ENCODE assay signal across 9 cellular contexts in the genomic region with DNA sequence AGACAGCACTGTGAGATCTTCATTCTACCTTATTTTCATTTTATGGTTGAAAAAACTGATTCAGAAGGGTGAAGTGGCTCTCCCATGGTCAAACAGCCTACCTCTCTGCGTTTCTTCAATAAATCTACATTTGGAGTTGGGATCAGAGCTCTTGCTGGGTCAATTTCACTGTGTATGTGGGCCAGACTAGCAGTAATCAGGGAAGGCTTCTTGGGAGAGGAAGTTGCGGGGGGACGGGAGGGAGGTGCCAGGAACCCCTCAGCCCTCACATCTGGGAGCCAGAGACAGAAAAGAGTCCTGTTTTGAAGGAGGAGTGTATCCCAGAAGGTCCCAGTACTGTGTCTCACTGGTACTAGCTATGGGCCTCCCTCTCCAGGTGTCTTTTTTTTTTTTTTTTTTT. TPM values are rescaled to one million over a fixed set of nuclear protein-coding genes. Genes with fewer than 3 reads are reported as not detected.
A peak's percentile ranks its signal among the peaks of the same experiment; 100 is the strongest.
DNase-seq lines count a peak whose midpoint lies in the region; ATAC-seq and TF ChIP-seq lines count a peak whose summit lies in the region.
"Had no signal": no experiment of that assay in that cellular context is flagged by ENCODE, and none has a peak within 500 bp of the region (broad histone marks: within the 10 kb centered on the region; RNA-seq: fewer than 3 reads in every experiment).

No MANE protein-coding gene starts in this region.

- peaks cover 20% of the 10 kb centered on the region for H3K4me1 ChIP-seq in DOHH2 (ENCODE audit: control insufficient read depth, low read length)
- peaks cover 0 to 6% (median 2%) of the 10 kb centered on the region in 4 donors for H3K4me1 ChIP-seq in Peyer's patch

- H3K4me3 ChIP-seq in DOHH2 (ENCODE audit: low read length), result peak overlapping the region; percentile 79
- peak overlapping the region; percentile 78 to 94 (median 84) for H3K4me3 ChIP-seq in Peyer's patch

- no peaks in the 10 kb centered on the region for H4K20me1 ChIP-seq in DOHH2 (ENCODE audit: control insufficient read depth, insufficient read depth, low read depth, low read length)

- peaks cover 27% of the 10 kb centered on the region for H3K79me2 ChIP-seq in DOHH2 (ENCODE audit: control insufficient read depth, low read length)

- no peaks in the 10 kb centered on the region for H3K27me3 Mint-ChIP-seq in progenitor cell of endocrine pancreas

- DNase-seq in Peyer's patch (no peak), epithelial cell of prostate (ENCODE audit: low read depth, low spot score) (no peak), progenitor cell of endocrine pancreas (ENCODE audit: low spot score, unreplicated experiment) (no peak), NCI-H2029 (lab: John Stamatoyannopoulos, UW) (no peak), NCI-H1930 (lab: John Stamatoyannopoulos, UW) (no peak)
- DNase-seq: activated CD4-positive, CD25-positive, alpha-beta regulatory T cell treated with anti-CD3 and anti-CD28 coated beads, Interleukin-2, amount 50 U/mL, for 72 hours had no signal

- no peaks in the 10 kb centered on the region for H3K27me3 ChIP-seq in DOHH2 (ENCODE audit: control insufficient read depth, low read length)
- H3K27me3 ChIP-seq in Peyer's patch, result no peaks in the 10 kb centered on the region

- no peak for TF ChIP-seq CTCF in DOHH2 (IDR thresholded peaks at IDR 0.05; ENCODE audit: low read depth, low read length, poor library complexity, severe bottlenecking)
- no peak for TF ChIP-seq CTCF in Peyer's patch (IDR thresholded peaks at IDR 0.05)
- no peak for TF ChIP-seq CTCF in progenitor cell of endocrine pancreas (IDR thresholded peaks at IDR 0.05; ENCODE audit: unreplicated experiment)

- H3K4me2 ChIP-seq in DOHH2 (ENCODE audit: low read length), result peak overlapping the region; percentile 81

- H3K36me3 Mint-ChIP-seq in progenitor cell of endocrine pancreas (ENCODE audit: insufficient read depth), result no peaks in the 10 kb centered on the region

- peak overlapping the region; percentile 84 for H3K4me3 Mint-ChIP-seq in progenitor cell of endocrine pancreas (ENCODE audit: low read depth)

- ATAC-seq in GM19467 (IDR thresholded peaks at IDR 0.05; ENCODE audit: unreplicated experiment) (no peak), HG03280 (IDR thresholded peaks at IDR 0.05; ENCODE audit: unreplicated experiment) (no peak)

- H3K9me3 ChIP-seq in DOHH2 (ENCODE audit: control insufficient read depth, insufficient read depth, low read length) (no peaks in the 10 kb centered on the region), Peyer's patch (no peaks in the 10 kb centered on the region)

- H3K36me3 ChIP-seq in DOHH2 (ENCODE audit: control insufficient read depth, low read length), result peaks cover 21% of the 10 kb centered on the region
- H3K36me3 ChIP-seq in Peyer's patch, result peaks cover 0 to 20% (median 0%) of the 10 kb centered on the region in 3 donors

- peaks cover 5% of the 10 kb centered on the region for H3K4me1 Mint-ChIP-seq in progenitor cell of endocrine pancreas (ENCODE audit: low read depth)

- H3K27ac Mint-ChIP-seq in progenitor cell of endocrine pancreas, result peak overlapping the region; percentile 73

- H3K27ac ChIP-seq in DOHH2 (ENCODE audit: low read depth, low read length) (peak overlapping the region; percentile 27), Peyer's patch (peak overlapping the region; percentile 91 to 94 (median 93)), epithelial cell of prostate (peak overlapping the region; percentile 76)

- no peaks in the 10 kb centered on the region for H3K9me2 ChIP-seq in DOHH2 (replicated peaks; ENCODE audit: control insufficient read depth, low read length)

- H3F3A ChIP-seq in DOHH2 (ENCODE audit: control insufficient read depth, insufficient read depth), result no peaks in the 10 kb centered on the region

- TF ChIP-seq POLR2A in Peyer's patch (IDR thresholded peaks at IDR 0.05), result no peak

- no peaks in the 10 kb centered on the region for H3K9me3 Mint-ChIP-seq in progenitor cell of endocrine pancreas (ENCODE audit: low read depth)

RNA-seq across cellular contexts. Expression of a gene that starts 0.9 kb away (rescaled TPM):
- total RNA-seq in Peyer's patch, result 100 to 1,000 TPM in 3 of 4 donors, 10 to 100 TPM in 1; 82.0 to 226 (median 142) TPM
- total RNA-seq in progenitor cell of endocrine pancreas, result 77.7 and 82.8 TPM in 2 replicates

RNA-seq across cellular contexts. Expression of a gene that starts 13.1 kb away (rescaled TPM):
- total RNA-seq in Peyer's patch, result 100 to 1,000 TPM; 222 to 609 (median 308) TPM
- total RNA-seq in progenitor cell of endocrine pancreas, result 951 and 968 TPM in 2 replicates

RNA-seq across cellular contexts. Expression of a gene that starts 15.2 kb away (rescaled TPM):
- total RNA-seq in Peyer's patch, result 100 to 1,000 TPM; 231 to 333 (median 264) TPM
- 216 and 220 TPM in 2 replicates for total RNA-seq in progenitor cell of endocrine pancreas

RNA-seq across cellular contexts. Expression of a gene that starts 30.0 kb away (rescaled TPM):
- total RNA-seq in Peyer's patch, result 10 to 100 TPM; 68.1 to 76.3 (median 72.2) TPM
- 66.5 and 67.4 TPM in 2 replicates for total RNA-seq in progenitor cell of endocrine pancreas

RNA-seq across cellular contexts. Expression of a gene that starts 36.7 kb away (rescaled TPM):
- total RNA-seq in Peyer's patch (10 to 100 TPM; 18.9 to 49.5 (median 34.2) TPM), progenitor cell of endocrine pancreas (13.8 and 15.5 TPM in 2 replicates)

Comparison
In these comparisons a context has a peak if more than half of its experiments do, and no peak if none do; other contexts are left out.
1. H3K27ac ChIP-seq: peak in every context shown above with its lines; median percentile 93 in Peyer's patch; 76 in epithelial cell of prostate; 27 in DOHH2.